In the genomic region with DNA sequence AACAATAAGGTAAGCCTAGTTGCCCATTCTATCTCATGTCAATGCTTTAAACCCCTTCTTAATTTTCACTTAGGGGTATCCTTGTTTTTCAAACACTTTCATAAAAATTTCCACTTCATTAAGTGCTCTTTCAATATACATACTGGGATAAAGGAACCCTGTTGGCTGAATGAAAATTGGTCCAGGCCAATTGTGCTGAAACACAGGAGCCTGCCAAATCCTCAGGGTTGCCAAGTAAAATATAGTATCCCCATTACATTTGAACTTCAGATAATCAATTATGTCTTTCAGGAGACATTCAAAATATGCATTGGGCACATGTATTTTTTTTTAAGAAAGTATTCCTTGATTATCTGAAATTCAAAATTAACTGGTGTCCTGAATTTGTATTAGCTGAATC, we compare ENCODE assay signal across 28 cellular contexts.
"Had no signal": no experiment of that assay in that cellular context is flagged by ENCODE, and none has a peak within 500 bp of the region (broad histone marks: within the 10 kb centered on the region; RNA-seq: fewer than 3 reads in every experiment).

No MANE protein-coding gene starts in this region.

- DNase-seq: activated CD4-positive, alpha-beta T cell treated with anti-CD3 and anti-CD28 coated beads for 36 hours; activated CD4-positive, alpha-beta T cell treated with anti-CD3 and anti-CD28 coated beads, Interleukin-2, amount 50 U/mL, for 1 hour; activated CD4-positive, alpha-beta T cell treated with anti-CD3 and anti-CD28 coated beads, Interleukin-2, amount 50 U/mL, for 48 hours; activated CD4-positive, CD25-positive, alpha-beta regulatory T cell; activated CD4-positive, CD25-positive, alpha-beta regulatory T cell treated with anti-CD3 and anti-CD28 coated beads, Interleukin-2, amount 50 U/mL, for 72 hours; activated CD8-positive, alpha-beta memory T cell treated with anti-CD3 and anti-CD28 coated beads for 24 hours; activated CD8-positive, alpha-beta T cell treated with anti-CD3 and anti-CD28 coated beads for 36 hours; activated effector memory CD4-positive, alpha-beta T cell treated with Interleukin-2 at 50 U/mL for 16 hours; activated gamma-delta T cell treated with Interleukin-2 at 50 U/mL for 16 hours; activated naive CD4-positive, alpha-beta T cell treated with anti-CD3 and anti-CD28 coated beads, Interleukin-2, amount 50 U/mL, for 16 hours; activated naive CD4-positive, alpha-beta T cell treated with Interleukin-2 at 50 U/mL for 16 hours; activated T-cell treated with anti-CD3 and anti-CD28 coated beads, Interleukin-2, amount 50 U/mL, for 4 hours; amniotic stem cell; anterior cingulate cortex; brain microvascular endothelial cell; cortex of kidney; dermis blood vessel endothelial cell; effector CD4-positive, alpha-beta T cell; effector memory CD8-positive, alpha-beta T cell; erythroblast; foreskin keratinocyte; gastrocnemius medialis; glutamatergic neuron; heart left ventricle; hypothalamus; T-helper 2 cell had no signal

- H3K36me3 ChIP-seq: brain microvascular endothelial cell, esophagus muscularis mucosa, gastrocnemius medialis, heart left ventricle had no signal

- H3K9me3 ChIP-seq: esophagus muscularis mucosa, gastrocnemius medialis, heart left ventricle had no signal

- H3K27ac ChIP-seq: brain microvascular endothelial cell, esophagus muscularis mucosa, foreskin keratinocyte, gastrocnemius medialis, heart left ventricle had no signal

- H3K4me3 ChIP-seq: esophagus muscularis mucosa, gastrocnemius medialis, heart left ventricle had no signal

- ATAC-seq: activated CD4-positive, alpha-beta T cell treated with anti-CD3 and anti-CD28 coated beads for 36 hours; activated CD8-positive, alpha-beta T cell treated with anti-CD3 and anti-CD28 coated beads for 36 hours; activated T-cell treated with anti-CD3 and anti-CD28 coated beads, Interleukin-2, amount 50 U/mL, for 4 hours; activated T-helper 17 cell treated with anti-CD3 and anti-CD28 coated beads, Interleukin-2, amount 50 U/mL, for 72 hours; effector memory CD8-positive, alpha-beta T cell; foreskin keratinocyte; gastrocnemius medialis; heart left ventricle had no signal

- H3K4me1 ChIP-seq: foreskin keratinocyte, gastrocnemius medialis, heart left ventricle had no signal

- H3K27me3 ChIP-seq: brain microvascular endothelial cell, esophagus muscularis mucosa, foreskin keratinocyte, gastrocnemius medialis, heart left ventricle had no signal
